1 cellular context compared by ENCODE assay signal in genomic region chr9:129110740-129111142, GRCh38.
TF ChIP-seq lines count a peak whose summit lies in the region.

TSS of gene CRAT (minus strand) at chr9:129110793. CDS start at chr9:129110509, 284 bp downstream.

TF ChIP-seq in HEK293, 187 proteins besides CTCF, POLR2A, EP300 and RAD21 (continued from another document):
- TF ChIP-seq, protein P1, sequence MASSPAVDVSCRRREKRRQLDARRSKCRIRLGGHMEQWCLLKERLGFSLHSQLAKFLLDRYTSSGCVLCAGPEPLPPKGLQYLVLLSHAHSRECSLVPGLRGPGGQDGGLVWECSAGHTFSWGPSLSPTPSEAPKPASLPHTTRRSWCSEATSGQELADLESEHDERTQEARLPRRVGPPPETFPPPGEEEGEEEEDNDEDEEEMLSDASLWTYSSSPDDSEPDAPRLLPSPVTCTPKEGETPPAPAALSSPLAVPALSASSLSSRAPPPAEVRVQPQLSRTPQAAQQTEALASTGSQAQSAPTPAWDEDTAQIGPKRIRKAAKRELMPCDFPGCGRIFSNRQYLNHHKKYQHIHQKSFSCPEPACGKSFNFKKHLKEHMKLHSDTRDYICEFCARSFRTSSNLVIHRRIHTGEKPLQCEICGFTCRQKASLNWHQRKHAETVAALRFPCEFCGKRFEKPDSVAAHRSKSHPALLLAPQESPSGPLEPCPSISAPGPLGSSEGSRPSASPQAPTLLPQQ (tag by site-specific recombination; IDR thresholded peaks at IDR 0.05): peak; percentile 58; the same call in 1 of the 2 replicates
- peak; percentile 57; the same call in 1 of the 2 replicates for TF ChIP-seq ZNF24 (tag by site-specific recombination; IDR thresholded peaks at IDR 0.05)
- TF ChIP-seq ZNF707 (tag by site-specific recombination; IDR thresholded peaks at IDR 0.05): no peak
- peak; percentile 31; the same call in 1 of the 2 replicates for TF ChIP-seq OVOL3 (tag by site-specific recombination; IDR thresholded peaks at IDR 0.05)
- TF ChIP-seq GLIS2 (tag by site-specific recombination; IDR thresholded peaks at IDR 0.05): 0 out of 2 replicates have a peak, but pooled peaks have one; percentile 41
- peak; percentile 92 for TF ChIP-seq PRDM10 (tag by site-specific recombination; IDR thresholded peaks at IDR 0.05)
- peak; percentile 32; the same call in 1 of the 2 replicates for TF ChIP-seq ZFP37 (tag by site-specific recombination; IDR thresholded peaks at IDR 0.05)
- TF ChIP-seq ZNF324 (tag by site-specific recombination; IDR thresholded peaks at IDR 0.05): peak; percentile 25; the same call in 1 of the 2 replicates
- TF ChIP-seq ZNF596 (tag by site-specific recombination; IDR thresholded peaks at IDR 0.05): no peak
- peak; percentile 56; the same call in 1 of the 2 replicates for TF ChIP-seq ZFP69B (tag by site-specific recombination; IDR thresholded peaks at IDR 0.05)
- TF ChIP-seq, protein P2, sequence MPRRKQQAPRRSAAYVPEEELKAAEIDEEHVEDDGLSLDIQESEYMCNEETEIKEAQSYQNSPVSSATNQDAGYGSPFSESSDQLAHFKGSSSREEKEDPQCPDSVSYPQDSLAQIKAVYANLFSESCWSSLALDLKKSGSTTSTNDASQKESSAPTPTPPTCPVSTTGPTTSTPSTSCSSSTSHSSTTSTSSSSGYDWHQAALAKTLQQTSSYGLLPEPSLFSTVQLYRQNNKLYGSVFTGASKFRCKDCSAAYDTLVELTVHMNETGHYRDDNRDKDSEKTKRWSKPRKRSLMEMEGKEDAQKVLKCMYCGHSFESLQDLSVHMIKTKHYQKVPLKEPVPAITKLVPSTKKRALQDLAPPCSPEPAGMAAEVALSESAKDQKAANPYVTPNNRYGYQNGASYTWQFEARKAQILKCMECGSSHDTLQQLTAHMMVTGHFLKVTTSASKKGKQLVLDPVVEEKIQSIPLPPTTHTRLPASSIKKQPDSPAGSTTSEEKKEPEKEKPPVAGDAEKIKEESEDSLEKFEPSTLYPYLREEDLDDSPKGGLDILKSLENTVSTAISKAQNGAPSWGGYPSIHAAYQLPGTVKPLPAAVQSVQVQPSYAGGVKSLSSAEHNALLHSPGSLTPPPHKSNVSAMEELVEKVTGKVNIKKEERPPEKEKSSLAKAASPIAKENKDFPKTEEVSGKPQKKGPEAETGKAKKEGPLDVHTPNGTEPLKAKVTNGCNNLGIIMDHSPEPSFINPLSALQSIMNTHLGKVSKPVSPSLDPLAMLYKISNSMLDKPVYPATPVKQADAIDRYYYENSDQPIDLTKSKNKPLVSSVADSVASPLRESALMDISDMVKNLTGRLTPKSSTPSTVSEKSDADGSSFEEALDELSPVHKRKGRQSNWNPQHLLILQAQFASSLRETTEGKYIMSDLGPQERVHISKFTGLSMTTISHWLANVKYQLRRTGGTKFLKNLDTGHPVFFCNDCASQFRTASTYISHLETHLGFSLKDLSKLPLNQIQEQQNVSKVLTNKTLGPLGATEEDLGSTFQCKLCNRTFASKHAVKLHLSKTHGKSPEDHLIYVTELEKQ (tag by site-specific recombination; IDR thresholded peaks at IDR 0.05; ENCODE audit: borderline replicate concordance): peak; percentile 22; the same call in 1 of the 2 replicates
- peak; percentile 52; the same call in 1 of the 2 replicates for TF ChIP-seq EGR2 (tag by site-specific recombination; IDR thresholded peaks at IDR 0.05; ENCODE audit: low read depth)
- TF ChIP-seq ZNF341 (tag by site-specific recombination; IDR thresholded peaks at IDR 0.05; ENCODE audit: low read depth): peak; percentile 30; the same call in 1 of the 2 replicates
- no peak for TF ChIP-seq HOXA7 (CRISPR knock-in tag; IDR thresholded peaks at IDR 0.05; ENCODE audit: borderline replicate concordance)
- TF ChIP-seq WT1 (tag by site-specific recombination; IDR thresholded peaks at IDR 0.05): peak; percentile 58; the same call in 1 of the 2 replicates
- 0 out of 2 replicates have a peak, but pooled peaks have one; percentile 10 for TF ChIP-seq ZNF580 (tag by site-specific recombination; IDR thresholded peaks at IDR 0.05)
- no peak for TF ChIP-seq ZNF658 (tag by site-specific recombination; IDR thresholded peaks at IDR 0.05)
- TF ChIP-seq ZFHX2 (tag by site-specific recombination; conservative IDR thresholded peaks at IDR 0.05): peak; percentile 66
